Comparison of ENCODE assay signal across 8 cellular contexts in the genomic region with DNA sequence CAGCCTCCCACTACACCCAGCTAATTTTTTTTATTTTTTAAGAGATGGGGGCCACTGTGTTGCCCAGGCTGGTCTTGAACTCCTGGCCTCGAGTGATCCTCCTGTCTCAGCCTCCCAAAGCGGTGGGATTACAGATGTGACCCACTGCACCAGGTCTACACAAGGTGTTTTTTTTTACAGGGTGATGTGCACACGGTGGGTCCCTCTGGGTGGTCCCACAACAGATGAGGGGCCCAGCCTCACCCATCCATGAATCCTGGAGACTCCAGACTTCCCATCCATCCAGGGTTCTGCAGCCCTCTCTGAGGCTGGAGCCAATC. TPM values are rescaled to one million over a fixed set of nuclear protein-coding genes. Genes with fewer than 3 reads are reported as not detected.
DNase-seq lines count a peak whose midpoint lies in the region; ATAC-seq and TF ChIP-seq lines count a peak whose summit lies in the region.

No MANE protein-coding gene starts in this region.

- peaks cover 45% of the 10 kb centered on the region for H3K4me1 Mint-ChIP-seq in activated naive CD4-positive, alpha-beta T cell treated with anti-CD3 and anti-CD28 coated beads, Interleukin-2, amount 10 ng/mL, durations not matched to agents 7 days and 5 days
- peaks cover 35% of the 10 kb centered on the region for H3K4me1 Mint-ChIP-seq in memory B cell

- H3K4me3 Mint-ChIP-seq in activated naive CD4-positive, alpha-beta T cell treated with anti-CD3 and anti-CD28 coated beads, Interleukin-2, amount 10 ng/mL, durations not matched to agents 7 days and 5 days: peak overlapping the region; percentile 60
- peak overlapping the region; percentile 85 for H3K4me3 Mint-ChIP-seq in memory B cell

- DNase-seq in activated naive CD4-positive, alpha-beta T cell treated with anti-CD3 and anti-CD28 coated beads, Interleukin-2, amount 10 ng/mL, durations not matched to agents 7 days and 5 days: no peak
- DNase-seq in activated naive CD4-positive, alpha-beta T cell (lab: John Stamatoyannopoulos, UW): no peak
- DNase-seq in astrocyte of the cerebellum (ENCODE audit: low read depth) (no peak), memory B cell (ENCODE audit: low spot score in 2 of 2) (no peak), upper lobe of right lung (no peak), DMS53 (lab: John Stamatoyannopoulos, UW) (no peak), DMS 273 (lab: John Stamatoyannopoulos, UW; ENCODE audit: unreplicated experiment) (no peak)

- no peak for ATAC-seq in memory B cell (ENCODE audit: low read depth)
- ATAC-seq in upper lobe of right lung: no peak
- ATAC-seq in HG03457 (IDR thresholded peaks at IDR 0.05; ENCODE audit: unreplicated experiment): no peak

- peak overlapping the region; percentile 59 for H3K4me3 ChIP-seq in astrocyte of the cerebellum (ENCODE audit: low read depth, low read length)
- peak overlapping the region; percentile 44 for H3K4me3 ChIP-seq in upper lobe of right lung

- H3K27ac ChIP-seq in upper lobe of right lung: peak overlapping the region; percentile 96

- no peaks in the 10 kb centered on the region for H3K9me3 Mint-ChIP-seq in activated naive CD4-positive, alpha-beta T cell treated with anti-CD3 and anti-CD28 coated beads, Interleukin-2, amount 10 ng/mL, durations not matched to agents 7 days and 5 days
- H3K9me3 Mint-ChIP-seq in memory B cell: no peaks in the 10 kb centered on the region

- H3K27me3 Mint-ChIP-seq in activated naive CD4-positive, alpha-beta T cell treated with anti-CD3 and anti-CD28 coated beads, Interleukin-2, amount 10 ng/mL, durations not matched to agents 7 days and 5 days: peaks cover 75% of the 10 kb centered on the region
- no peaks in the 10 kb centered on the region for H3K27me3 Mint-ChIP-seq in memory B cell

- no peaks in the 10 kb centered on the region for H3K27me3 ChIP-seq in upper lobe of right lung

- H3K4me1 ChIP-seq in upper lobe of right lung: peaks cover 23% of the 10 kb centered on the region

- CTCF ChIA-PET in activated naive CD4-positive, alpha-beta T cell treated with anti-CD3 and anti-CD28 coated beads, Interleukin-2, amount 10 ng/mL, durations not matched to agents 7 days and 5 days (lab: Charles Lee): interaction anchor here (1.0 kb wide), 1 partner anchor 59 kb away, joined by 3 read pairs; no protein-coding TSS in a partner anchor

- in situ Hi-C loops in astrocyte of the cerebellum (cut with HindIII; ENCODE audit: low sequenced_read_pairs): no loop called here

- H3K9me3 ChIP-seq in upper lobe of right lung: no peaks in the 10 kb centered on the region

- H3K27ac Mint-ChIP-seq in activated naive CD4-positive, alpha-beta T cell treated with anti-CD3 and anti-CD28 coated beads, Interleukin-2, amount 10 ng/mL, durations not matched to agents 7 days and 5 days: peak overlapping the region; percentile 65
- peak overlapping the region; percentile 99 for H3K27ac Mint-ChIP-seq in memory B cell

- peaks cover 42% of the 10 kb centered on the region for H3K36me3 Mint-ChIP-seq in activated naive CD4-positive, alpha-beta T cell treated with anti-CD3 and anti-CD28 coated beads, Interleukin-2, amount 10 ng/mL, durations not matched to agents 7 days and 5 days
- peaks cover 29% of the 10 kb centered on the region for H3K36me3 Mint-ChIP-seq in memory B cell

- intact Hi-C loops in upper lobe of right lung (cut with DNase I): no loop called here

- no peak for TF ChIP-seq CTCF in astrocyte of the cerebellum (IDR thresholded peaks at IDR 0.05; ENCODE audit: low read depth, low read length, missing control alignments)
- no peak for TF ChIP-seq CTCF in upper lobe of right lung (IDR thresholded peaks at IDR 0.05)

- H3K36me3 ChIP-seq in upper lobe of right lung: peaks cover 15% of the 10 kb centered on the region

RNA-seq across cellular contexts. Expression of a gene that starts 0.6 kb away (rescaled TPM):
- total RNA-seq in upper lobe of right lung: 198 TPM
